ENCODE assay signal across 1 cellular context in the genomic region with DNA sequence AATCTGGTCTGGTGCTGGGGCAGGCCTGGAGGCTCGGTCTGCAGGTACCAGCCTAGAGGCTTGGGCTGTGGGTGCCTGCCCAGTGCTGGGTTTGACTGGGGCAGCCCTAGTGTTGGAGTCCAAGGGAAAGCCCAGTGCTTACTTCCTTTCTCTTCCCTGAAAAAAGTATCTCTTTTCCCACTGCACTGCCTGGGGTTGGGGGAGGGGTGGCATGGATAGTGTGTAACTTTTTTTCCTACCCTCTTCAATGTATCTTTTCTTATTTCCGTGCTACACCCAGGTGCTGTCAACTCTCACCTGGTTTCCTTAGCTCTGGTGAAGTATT.
TF ChIP-seq lines count a peak whose summit lies in the region.

No MANE protein-coding gene starts in this region.

TF ChIP-seq in GM23338, 12 proteins besides CTCF, POLR2A, EP300 and RAD21:
- TF ChIP-seq, protein P1, sequence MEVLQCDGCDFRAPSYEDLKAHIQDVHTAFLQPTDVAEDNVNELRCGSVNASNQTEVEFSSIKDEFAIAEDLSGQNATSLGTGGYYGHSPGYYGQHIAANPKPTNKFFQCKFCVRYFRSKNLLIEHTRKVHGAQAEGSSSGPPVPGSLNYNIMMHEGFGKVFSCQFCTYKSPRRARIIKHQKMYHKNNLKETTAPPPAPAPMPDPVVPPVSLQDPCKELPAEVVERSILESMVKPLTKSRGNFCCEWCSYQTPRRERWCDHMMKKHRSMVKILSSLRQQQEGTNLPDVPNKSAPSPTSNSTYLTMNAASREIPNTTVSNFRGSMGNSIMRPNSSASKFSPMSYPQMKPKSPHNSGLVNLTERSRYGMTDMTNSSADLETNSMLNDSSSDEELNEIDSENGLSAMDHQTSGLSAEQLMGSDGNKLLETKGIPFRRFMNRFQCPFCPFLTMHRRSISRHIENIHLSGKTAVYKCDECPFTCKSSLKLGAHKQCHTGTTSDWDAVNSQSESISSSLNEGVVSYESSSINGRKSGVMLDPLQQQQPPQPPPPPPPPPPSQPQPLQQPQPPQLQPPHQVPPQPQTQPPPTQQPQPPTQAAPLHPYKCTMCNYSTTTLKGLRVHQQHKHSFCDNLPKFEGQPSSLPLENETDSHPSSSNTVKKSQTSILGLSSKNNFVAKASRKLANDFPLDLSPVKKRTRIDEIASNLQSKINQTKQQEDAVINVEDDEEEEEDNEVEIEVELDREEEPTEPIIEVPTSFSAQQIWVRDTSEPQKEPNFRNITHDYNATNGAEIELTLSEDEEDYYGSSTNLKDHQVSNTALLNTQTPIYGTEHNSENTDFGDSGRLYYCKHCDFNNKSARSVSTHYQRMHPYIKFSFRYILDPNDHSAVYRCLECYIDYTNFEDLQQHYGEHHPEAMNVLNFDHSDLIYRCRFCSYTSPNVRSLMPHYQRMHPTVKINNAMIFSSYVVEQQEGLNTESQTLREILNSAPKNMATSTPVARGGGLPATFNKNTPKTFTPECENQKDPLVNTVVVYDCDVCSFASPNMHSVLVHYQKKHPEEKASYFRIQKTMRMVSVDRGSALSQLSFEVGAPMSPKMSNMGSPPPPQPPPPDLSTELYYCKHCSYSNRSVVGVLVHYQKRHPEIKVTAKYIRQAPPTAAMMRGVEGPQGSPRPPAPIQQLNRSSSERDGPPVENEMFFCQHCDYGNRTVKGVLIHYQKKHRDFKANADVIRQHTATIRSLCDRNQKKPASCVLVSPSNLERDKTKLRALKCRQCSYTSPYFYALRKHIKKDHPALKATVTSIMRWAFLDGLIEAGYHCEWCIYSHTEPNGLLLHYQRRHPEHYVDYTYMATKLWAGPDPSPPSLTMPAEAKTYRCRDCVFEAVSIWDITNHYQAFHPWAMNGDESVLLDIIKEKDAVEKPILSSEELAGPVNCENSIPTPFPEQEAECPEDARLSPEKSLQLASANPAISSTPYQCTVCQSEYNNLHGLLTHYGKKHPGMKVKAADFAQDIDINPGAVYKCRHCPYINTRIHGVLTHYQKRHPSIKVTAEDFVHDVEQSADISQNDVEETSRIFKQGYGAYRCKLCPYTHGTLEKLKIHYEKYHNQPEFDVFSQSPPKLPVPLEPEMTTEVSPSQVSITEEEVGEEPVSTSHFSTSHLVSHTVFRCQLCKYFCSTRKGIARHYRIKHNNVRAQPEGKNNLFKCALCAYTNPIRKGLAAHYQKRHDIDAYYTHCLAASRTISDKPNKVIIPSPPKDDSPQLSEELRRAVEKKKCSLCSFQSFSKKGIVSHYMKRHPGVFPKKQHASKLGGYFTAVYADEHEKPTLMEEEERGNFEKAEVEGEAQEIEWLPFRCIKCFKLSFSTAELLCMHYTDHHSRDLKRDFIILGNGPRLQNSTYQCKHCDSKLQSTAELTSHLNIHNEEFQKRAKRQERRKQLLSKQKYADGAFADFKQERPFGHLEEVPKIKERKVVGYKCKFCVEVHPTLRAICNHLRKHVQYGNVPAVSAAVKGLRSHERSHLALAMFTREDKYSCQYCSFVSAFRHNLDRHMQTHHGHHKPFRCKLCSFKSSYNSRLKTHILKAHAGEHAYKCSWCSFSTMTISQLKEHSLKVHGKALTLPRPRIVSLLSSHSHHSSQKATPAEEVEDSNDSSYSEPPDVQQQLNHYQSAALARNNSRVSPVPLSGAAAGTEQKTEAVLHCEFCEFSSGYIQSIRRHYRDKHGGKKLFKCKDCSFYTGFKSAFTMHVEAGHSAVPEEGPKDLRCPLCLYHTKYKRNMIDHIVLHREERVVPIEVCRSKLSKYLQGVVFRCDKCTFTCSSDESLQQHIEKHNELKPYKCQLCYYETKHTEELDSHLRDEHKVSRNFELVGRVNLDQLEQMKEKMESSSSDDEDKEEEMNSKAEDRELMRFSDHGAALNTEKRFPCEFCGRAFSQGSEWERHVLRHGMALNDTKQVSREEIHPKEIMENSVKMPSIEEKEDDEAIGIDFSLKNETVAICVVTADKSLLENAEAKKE (CRISPR knock-in tag; IDR thresholded peaks at IDR 0.05) = no peak
- TF ChIP-seq ZNF331 (CRISPR knock-in tag; IDR thresholded peaks at IDR 0.05; ENCODE audit: low read depth) (no peak), CREB1 (CRISPR knock-in tag; IDR thresholded peaks at IDR 0.05; ENCODE audit: low read depth) (no peak), EZH2 (IDR thresholded peaks at IDR 0.05; ENCODE audit: low read depth, unreplicated experiment) (no peak), POLR2AphosphoS5 (IDR thresholded peaks at IDR 0.05; ENCODE audit: low read depth) (no peak), ZNF114 (CRISPR knock-in tag; IDR thresholded peaks at IDR 0.05) (no peak), STAT1 (IDR thresholded peaks at IDR 0.05; ENCODE audit: unreplicated experiment) (no peak)
- TF ChIP-seq, protein P2, sequence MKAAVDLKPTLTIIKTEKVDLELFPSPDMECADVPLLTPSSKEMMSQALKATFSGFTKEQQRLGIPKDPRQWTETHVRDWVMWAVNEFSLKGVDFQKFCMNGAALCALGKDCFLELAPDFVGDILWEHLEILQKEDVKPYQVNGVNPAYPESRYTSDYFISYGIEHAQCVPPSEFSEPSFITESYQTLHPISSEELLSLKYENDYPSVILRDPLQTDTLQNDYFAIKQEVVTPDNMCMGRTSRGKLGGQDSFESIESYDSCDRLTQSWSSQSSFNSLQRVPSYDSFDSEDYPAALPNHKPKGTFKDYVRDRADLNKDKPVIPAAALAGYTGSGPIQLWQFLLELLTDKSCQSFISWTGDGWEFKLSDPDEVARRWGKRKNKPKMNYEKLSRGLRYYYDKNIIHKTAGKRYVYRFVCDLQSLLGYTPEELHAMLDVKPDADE (IDR thresholded peaks at IDR 0.05) = no peak
- TF ChIP-seq, protein P3, sequence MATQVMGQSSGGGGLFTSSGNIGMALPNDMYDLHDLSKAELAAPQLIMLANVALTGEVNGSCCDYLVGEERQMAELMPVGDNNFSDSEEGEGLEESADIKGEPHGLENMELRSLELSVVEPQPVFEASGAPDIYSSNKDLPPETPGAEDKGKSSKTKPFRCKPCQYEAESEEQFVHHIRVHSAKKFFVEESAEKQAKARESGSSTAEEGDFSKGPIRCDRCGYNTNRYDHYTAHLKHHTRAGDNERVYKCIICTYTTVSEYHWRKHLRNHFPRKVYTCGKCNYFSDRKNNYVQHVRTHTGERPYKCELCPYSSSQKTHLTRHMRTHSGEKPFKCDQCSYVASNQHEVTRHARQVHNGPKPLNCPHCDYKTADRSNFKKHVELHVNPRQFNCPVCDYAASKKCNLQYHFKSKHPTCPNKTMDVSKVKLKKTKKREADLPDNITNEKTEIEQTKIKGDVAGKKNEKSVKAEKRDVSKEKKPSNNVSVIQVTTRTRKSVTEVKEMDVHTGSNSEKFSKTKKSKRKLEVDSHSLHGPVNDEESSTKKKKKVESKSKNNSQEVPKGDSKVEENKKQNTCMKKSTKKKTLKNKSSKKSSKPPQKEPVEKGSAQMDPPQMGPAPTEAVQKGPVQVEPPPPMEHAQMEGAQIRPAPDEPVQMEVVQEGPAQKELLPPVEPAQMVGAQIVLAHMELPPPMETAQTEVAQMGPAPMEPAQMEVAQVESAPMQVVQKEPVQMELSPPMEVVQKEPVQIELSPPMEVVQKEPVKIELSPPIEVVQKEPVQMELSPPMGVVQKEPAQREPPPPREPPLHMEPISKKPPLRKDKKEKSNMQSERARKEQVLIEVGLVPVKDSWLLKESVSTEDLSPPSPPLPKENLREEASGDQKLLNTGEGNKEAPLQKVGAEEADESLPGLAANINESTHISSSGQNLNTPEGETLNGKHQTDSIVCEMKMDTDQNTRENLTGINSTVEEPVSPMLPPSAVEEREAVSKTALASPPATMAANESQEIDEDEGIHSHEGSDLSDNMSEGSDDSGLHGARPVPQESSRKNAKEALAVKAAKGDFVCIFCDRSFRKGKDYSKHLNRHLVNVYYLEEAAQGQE (IDR thresholded peaks at IDR 0.05; ENCODE audit: unreplicated experiment) = no peak
